ENCODE assay signal across 1 cellular context in the genomic region with DNA sequence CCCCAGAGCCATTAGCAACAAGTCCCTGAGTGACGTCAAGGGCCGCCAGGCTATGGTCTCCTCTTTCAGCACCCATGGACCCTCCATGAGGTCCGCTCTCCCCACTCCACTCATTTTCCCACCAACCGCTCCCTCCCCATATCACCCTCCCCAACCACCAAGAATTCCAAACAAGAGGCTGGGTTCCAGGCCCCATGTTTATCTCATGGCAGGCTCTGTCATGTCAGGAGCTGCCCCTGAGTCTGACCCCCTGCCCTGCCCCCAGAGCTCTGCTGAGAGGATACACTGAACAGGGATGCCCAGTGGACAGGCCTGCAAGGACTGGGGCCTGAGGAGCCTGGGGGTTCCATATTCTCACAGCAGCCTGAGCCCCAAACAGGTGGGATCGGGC.
TF ChIP-seq lines count a peak whose summit lies in the region.

No MANE protein-coding gene starts in this region.

TF ChIP-seq in IMR-90, 13 proteins besides CTCF, POLR2A, EP300 and RAD21 (continued from another document):
- TF ChIP-seq, protein P1, sequence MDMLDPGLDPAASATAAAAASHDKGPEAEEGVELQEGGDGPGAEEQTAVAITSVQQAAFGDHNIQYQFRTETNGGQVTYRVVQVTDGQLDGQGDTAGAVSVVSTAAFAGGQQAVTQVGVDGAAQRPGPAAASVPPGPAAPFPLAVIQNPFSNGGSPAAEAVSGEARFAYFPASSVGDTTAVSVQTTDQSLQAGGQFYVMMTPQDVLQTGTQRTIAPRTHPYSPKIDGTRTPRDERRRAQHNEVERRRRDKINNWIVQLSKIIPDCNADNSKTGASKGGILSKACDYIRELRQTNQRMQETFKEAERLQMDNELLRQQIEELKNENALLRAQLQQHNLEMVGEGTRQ (IDR thresholded peaks at IDR 0.05; ENCODE audit: low read depth, low read length): no peak
- TF ChIP-seq MAZ (IDR thresholded peaks at IDR 0.05; ENCODE audit: borderline replicate concordance, low read depth, low read length): no peak
- TF ChIP-seq CHD1 (IDR thresholded peaks at IDR 0.05; ENCODE audit: low read depth, low read length): no peak
- TF ChIP-seq, protein P2, sequence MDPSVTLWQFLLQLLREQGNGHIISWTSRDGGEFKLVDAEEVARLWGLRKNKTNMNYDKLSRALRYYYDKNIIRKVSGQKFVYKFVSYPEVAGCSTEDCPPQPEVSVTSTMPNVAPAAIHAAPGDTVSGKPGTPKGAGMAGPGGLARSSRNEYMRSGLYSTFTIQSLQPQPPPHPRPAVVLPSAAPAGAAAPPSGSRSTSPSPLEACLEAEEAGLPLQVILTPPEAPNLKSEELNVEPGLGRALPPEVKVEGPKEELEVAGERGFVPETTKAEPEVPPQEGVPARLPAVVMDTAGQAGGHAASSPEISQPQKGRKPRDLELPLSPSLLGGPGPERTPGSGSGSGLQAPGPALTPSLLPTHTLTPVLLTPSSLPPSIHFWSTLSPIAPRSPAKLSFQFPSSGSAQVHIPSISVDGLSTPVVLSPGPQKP (IDR thresholded peaks at IDR 0.05; ENCODE audit: borderline replicate concordance, low read depth, low read length): no peak
- no peak for TF ChIP-seq NFE2L2 (IDR thresholded peaks at IDR 0.05; ENCODE audit: low read depth, low read length)
- no peak for TF ChIP-seq RCOR1 (IDR thresholded peaks at IDR 0.05; ENCODE audit: insufficient replicate concordance, low read length)
- no peak for TF ChIP-seq RFX5 (IDR thresholded peaks at IDR 0.05; ENCODE audit: low read depth, low read length)
- TF ChIP-seq FOS (IDR thresholded peaks at IDR 0.05; ENCODE audit: low read depth, low read length): no peak
- TF ChIP-seq MXI1 (IDR thresholded peaks at IDR 0.05; ENCODE audit: borderline replicate concordance, low read depth, low read length): no peak
- TF ChIP-seq CEBPB (IDR thresholded peaks at IDR 0.05; ENCODE audit: low read depth, low read length): no peak
- TF ChIP-seq SMC3 (IDR thresholded peaks at IDR 0.05; ENCODE audit: low read depth, low read length): no peak
- no peak for TF ChIP-seq BHLHE40 (IDR thresholded peaks at IDR 0.05; ENCODE audit: low read depth, low read length)
